Comparison of ENCODE assay signal across 9 cellular contexts in the genomic region with DNA sequence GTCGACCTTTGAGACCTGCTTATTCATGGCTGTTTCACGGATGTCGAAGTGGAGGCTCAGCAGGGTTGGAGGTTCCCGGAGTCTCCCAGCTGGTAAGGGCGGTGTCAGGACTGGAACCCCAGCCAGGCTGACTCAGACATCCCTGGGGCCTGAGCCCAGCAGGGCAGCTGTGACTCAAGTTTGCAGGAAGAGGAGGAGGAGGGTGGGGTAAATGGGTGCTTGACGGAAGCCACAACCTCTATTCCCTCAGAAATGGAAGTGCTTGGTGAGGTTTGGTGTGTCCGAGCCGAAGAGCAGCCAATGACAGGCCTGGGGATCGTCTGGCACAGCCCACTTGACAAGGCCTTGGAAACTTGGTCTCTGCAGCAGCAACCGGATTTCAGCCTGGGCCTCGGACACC. TPM values are rescaled to one million over a fixed set of nuclear protein-coding genes. Genes with fewer than 3 reads are reported as not detected.
DNase-seq lines count a peak whose midpoint lies in the region; ATAC-seq, FAIRE-seq and TF ChIP-seq lines count a peak whose summit lies in the region.
"Not testable (repeated sequence)": the region's sequence is repeated elsewhere in the genome, so short reads cannot be mapped to it uniquely, and the experiment has no call there.
"Had no signal": no experiment of that assay in that cellular context is flagged by ENCODE, and none has a peak within 500 bp of the region (broad histone marks: within the 10 kb centered on the region; RNA-seq: fewer than 3 reads in every experiment).

No MANE protein-coding gene starts in this region.

- H3K27ac ChIP-seq in A549; PC-3 (ENCODE audit: low read length); left lung; psoas muscle; upper lobe of left lung: not testable (repeated sequence)

- not testable (repeated sequence) for H3K9me2 ChIP-seq in PC-3 (replicated peaks; ENCODE audit: low read length)

- H3K9ac ChIP-seq in PC-3 (ENCODE audit: low read length): not testable (repeated sequence)

- not testable (repeated sequence) for H3K4me1 ChIP-seq in A549; PC-3 (ENCODE audit: insufficient read depth, low read length); left lung; psoas muscle; upper lobe of left lung

- H3F3A ChIP-seq in PC-3 (ENCODE audit: low read length, unreplicated experiment): not testable (repeated sequence)

- not testable (repeated sequence) for H3K36me3 ChIP-seq in PC-3 (ENCODE audit: low read depth, low read length); left lung; psoas muscle (ENCODE audit: insufficient read depth in 1 of 2, low read depth in 1 of 2); upper lobe of left lung

- CTCF ChIA-PET in A549 (lab: Yijun Ruan, JAX); PC-3 (lab: Charles Lee): not testable (repeated sequence)

- intact Hi-C loops in PC-3 (cut with micrococcal nuclease); Right ventricle myocardium inferior (cut with DNase I); left cardiac atrium (cut with DNase I); left lung (cut with DNase I); psoas muscle (cut with DNase I): not testable (repeated sequence)

- not testable (repeated sequence) for BruUV-seq in PC-3 (replicated peaks; lab: Mats Ljungman, UMichigan)

- ATAC-seq in A549 (peak; percentile 48 to 66), PC-3 (peak; percentile 60), SK-N-SH treated with all-trans-retinoic acid at 6 μM for 48 hours (peak; percentile 91), Right ventricle myocardium inferior (peak; percentile 63), left cardiac atrium (peak; percentile 27 to 68), left lung (peak; percentile 22), psoas muscle (peak; percentile 51 to 70 (median 58)), upper lobe of left lung (ENCODE audit: low FRiP score in 2 of 2) (peak; percentile 57)

- not testable (repeated sequence) for H3K4me2 ChIP-seq in A549; PC-3 (ENCODE audit: low read length)

- not testable (repeated sequence) for TF ChIP-seq CTCF in A549 (IDR thresholded peaks at IDR 0.05); PC-3 (conservative IDR thresholded peaks at IDR 0.05; ENCODE audit: low read depth, low read length); left lung (IDR thresholded peaks at IDR 0.05); psoas muscle (IDR thresholded peaks at IDR 0.05); upper lobe of left lung (IDR thresholded peaks at IDR 0.05)

- not testable (repeated sequence) for TF ChIP-seq POLR2A in A549 (IDR thresholded peaks at IDR 0.05; ENCODE audit: low read length); upper lobe of left lung (IDR thresholded peaks at IDR 0.05)

- not testable (repeated sequence) for H3K79me2 ChIP-seq in PC-3 (ENCODE audit: low read length)

- not testable (repeated sequence) for H3K4me3 ChIP-seq in A549; PC-3 (ENCODE audit: low read length); left lung; psoas muscle; upper lobe of left lung

- not testable (repeated sequence) for H4K20me1 ChIP-seq in PC-3 (ENCODE audit: low read length)

- not testable (repeated sequence) for H2AFZ ChIP-seq in PC-3 (ENCODE audit: low read length)

- not testable (repeated sequence) for DNase-seq in A549 (ENCODE audit: low read depth in 1 of 2, low spot score in 1 of 2); PC-3; Right ventricle myocardium inferior (ENCODE audit: missing footprints); left cardiac atrium; left lung; psoas muscle; upper lobe of left lung

- not testable (repeated sequence) for H3K9me3 ChIP-seq in A549; PC-3 (ENCODE audit: low read length); left lung; psoas muscle; upper lobe of left lung

- not testable (repeated sequence) for H3K27me3 ChIP-seq in PC-3 (ENCODE audit: low read length); left lung; psoas muscle (ENCODE audit: insufficient read depth in 3 of 3, low read length in 2 of 3); upper lobe of left lung

- not testable (repeated sequence) for FAIRE-seq in A549 (lab: Jason Lieb, UNC)

- WGBS in A549 (ENCODE audit: missing lambda C conversion rate): no CpG with 5 or more reads among the region's 11 CpGs
- WGBS in psoas muscle, 3 donors: no CpG with 5 or more reads among the region's 11 CpGs
- WGBS in upper lobe of left lung, 2 donors: no CpG with 5 or more reads among the region's 11 CpGs

- POLR2A ChIA-PET in A549 (lab: Yijun Ruan, JAX); PC-3 (lab: Charles Lee; ENCODE audit: unreplicated experiment): not testable (repeated sequence)

- TF ChIP-seq RAD21 in A549 (conservative IDR thresholded peaks at IDR 0.05 in 1 of 2, IDR thresholded peaks at IDR 0.05 in 1 of 2): not testable (repeated sequence)

- TF ChIP-seq EP300 in A549 (IDR thresholded peaks at IDR 0.05); upper lobe of left lung (IDR thresholded peaks at IDR 0.05): not testable (repeated sequence)

RNA-seq across cellular contexts. Expression of a gene that starts 17.8 kb away (rescaled TPM):
- 32.7 and 33.8 TPM in 2 replicates for polyA plus RNA-seq in A549 (2011; rRNA removed)
- 35.3 and 39.9 TPM in 2 replicates for polyA plus RNA-seq in A549 (2012; cell fraction: cytosol; rRNA removed)
- 77.1 and 85.8 TPM in 2 replicates for polyA plus RNA-seq in A549 (2012; cell fraction: nucleus; rRNA removed)
- 30.5 to 33.0 TPM (median 32.1 TPM) in 3 replicates for polyA plus RNA-seq in A549 (2017; fragmentation: RNase III; extraction: RNeasy Plus Mini Kit Qiagen cat#74134 plus additional on column Dnase treatment)
- polyA minus RNA-seq in A549 (2011; rRNA and poly(A)+ RNA removed): 49.3 and 49.5 TPM in 2 replicates
- 46.4 and 50.6 TPM in 2 replicates for total RNA-seq in PC-3 (2014; rRNA removed)
- 85.5 TPM for total RNA-seq in Right ventricle myocardium inferior
- 10 to 100 TPM; 74.1 to 82.2 TPM for total RNA-seq in left cardiac atrium
- 10 to 100 TPM; 43.3 to 49.1 TPM for total RNA-seq in left lung
- 10 to 100 TPM; 23.6 to 36.0 (median 26.9) TPM for total RNA-seq in psoas muscle
- polyA plus RNA-seq in psoas muscle: 10 to 100 TPM; 11.6 to 27.2 (median 12.2) TPM
- total RNA-seq in upper lobe of left lung: 10 to 100 TPM; 26.3 to 64.5 (median 47.9) TPM
- polyA plus RNA-seq: CD14-positive monocyte had no signal

Comparison
In these comparisons a context has a peak if more than half of its experiments do, and no peak if none do; other contexts are left out.
1. ATAC-seq: peak in every context shown above with its lines; median percentile 91 in SK-N-SH treated with all-trans-retinoic acid at 6 μM for 48 hours; 63 in Right ventricle myocardium inferior; 60 in PC-3; 58 in psoas muscle; 57 in A549; 57 in upper lobe of left lung; 48 in left cardiac atrium; 22 in left lung.